10 cellular contexts compared by ENCODE assay signal in genomic region chr9:131674425-131675421, GRCh38.
DNase-seq lines count a peak whose midpoint lies in the region; ATAC-seq, FAIRE-seq and TF ChIP-seq lines count a peak whose summit lies in the region.
"Had no signal": no experiment of that assay in that cellular context is flagged by ENCODE, and none has a peak within 500 bp of the region (broad histone marks: within the 10 kb centered on the region; RNA-seq: fewer than 3 reads in every experiment).

No MANE protein-coding gene starts in this region.

- no peak for FAIRE-seq in frontal cortex (lab: Jason Lieb, UNC)

- peak; percentile 48 for DNase-seq in GM06990 (ENCODE audit: extremely low read depth, insufficient read length)
- peak; percentile 42 for DNase-seq in germinal center (ENCODE audit: low spot score)
- DNase-seq in frontal cortex (ENCODE audit: low spot score in 2 of 2), result no peak
- no peak for DNase-seq in NCI-H2196 treated with DMSO at 0.1 percent for 48 hours (lab: John Stamatoyannopoulos, UW; ENCODE audit: unreplicated experiment)
- no peak for DNase-seq in NCI-H1694 (lab: John Stamatoyannopoulos, UW)
- DNase-seq: WERI-Rb-1 had no signal

- ATAC-seq in GM18870 (IDR thresholded peaks at IDR 0.05; ENCODE audit: unreplicated experiment), result no peak

- peak overlapping the region; percentile 93 for H3K27ac ChIP-seq in OCI-LY3 (ENCODE audit: low read length)
- H3K27ac ChIP-seq: HL-60, WERI-Rb-1 had no signal

- peaks cover 75% of the 10 kb centered on the region for H4K20me1 ChIP-seq in OCI-LY3 (ENCODE audit: insufficient read depth, low read length)

- peaks cover 100% of the 10 kb centered on the region for H3K79me2 ChIP-seq in OCI-LY3 (ENCODE audit: low read length)

- H2AFZ ChIP-seq in OCI-LY3 (ENCODE audit: low read depth, low read length), result no peak overlapping the region

- H3K4me3 ChIP-seq in GM06990 (replicated peaks; ENCODE audit: low read depth, low read length), result peak overlapping the region; percentile 78
- peak overlapping the region; percentile 76 for H3K4me3 ChIP-seq in OCI-LY3 (ENCODE audit: low read length)
- no peak overlapping the region for H3K4me3 ChIP-seq in skeletal muscle satellite cell (ENCODE audit: low read length)

- H3K27me3 ChIP-seq in GM06990 (replicated peaks; ENCODE audit: control insufficient read depth, insufficient read depth, low read length) (no peaks in the 10 kb centered on the region), OCI-LY3 (ENCODE audit: low read depth, low read length) (no peaks in the 10 kb centered on the region), skeletal muscle satellite cell (ENCODE audit: control insufficient read depth, insufficient read depth, low read length) (no peaks in the 10 kb centered on the region)

- H3K36me3 ChIP-seq in GM06990 (ENCODE audit: control insufficient read depth, insufficient read depth, low read length) (no peaks in the 10 kb centered on the region), OCI-LY3 (replicated peaks; ENCODE audit: low read depth, low read length) (peaks cover 48% of the 10 kb centered on the region), skeletal muscle satellite cell (ENCODE audit: insufficient read depth, low read length) (no peaks in the 10 kb centered on the region)
- H3K36me3 ChIP-seq: WERI-Rb-1 had no signal

- H3K9me3 ChIP-seq in OCI-LY3 (ENCODE audit: insufficient read depth, low read length) (no peaks in the 10 kb centered on the region), skeletal muscle satellite cell (replicated peaks; ENCODE audit: low read length) (no peaks in the 10 kb centered on the region)

- H3K9ac ChIP-seq in OCI-LY3 (ENCODE audit: low read length), result peak overlapping the region; percentile 90
- H3K9ac ChIP-seq in skeletal muscle satellite cell (ENCODE audit: low read depth, low read length), result peak overlapping the region; percentile 7

- H3K4me2 ChIP-seq in OCI-LY3 (ENCODE audit: low read length) (peak overlapping the region; percentile 92), skeletal muscle satellite cell (ENCODE audit: low read length) (peak overlapping the region; percentile 22)

- H3K4me1 ChIP-seq in OCI-LY3 (ENCODE audit: low read length), result peaks cover 100% of the 10 kb centered on the region
- H3K4me1 ChIP-seq in skeletal muscle satellite cell (ENCODE audit: control insufficient read depth, insufficient read depth, low read length), result peaks cover 59% of the 10 kb centered on the region

- TF ChIP-seq CTCF in GM06990 (IDR thresholded peaks at IDR 0.05; ENCODE audit: insufficient read depth, low read length, poor library complexity, severe bottlenecking) (no peak), OCI-LY3 (IDR thresholded peaks at IDR 0.05; ENCODE audit: low read depth, low read length) (no peak)

Comparison
In these comparisons a context has a peak if more than half of its experiments do, and no peak if none do; other contexts are left out.
1. DNase-seq: peak in GM06990 (single experiment) and germinal center (single experiment); none in frontal cortex (0 of 2), NCI-H2196 treated with DMSO at 0.1 percent for 48 hours (single experiment) and NCI-H1694 (single experiment).